12 cellular contexts compared by ENCODE assay signal in genomic region chr5:151139015-151139414, GRCh38. TPM values are rescaled to one million over a fixed set of nuclear protein-coding genes. Genes with fewer than 3 reads are reported as not detected.
DNase-seq lines count a peak whose midpoint lies in the region; ATAC-seq and TF ChIP-seq lines count a peak whose summit lies in the region.
"Had no signal": no experiment of that assay in that cellular context is flagged by ENCODE, and none has a peak within 500 bp of the region (broad histone marks: within the 10 kb centered on the region; RNA-seq: fewer than 3 reads in every experiment).

No MANE protein-coding gene starts in this region.

- no peak for DNase-seq in CD4-positive, CD25-positive, alpha-beta regulatory T cell
- peak; percentile 22 for DNase-seq in T-helper 9 cell
- DNase-seq in memory B cell (ENCODE audit: low spot score in 2 of 2): no peak
- no peak for DNase-seq in left ventricle myocardium superior
- DNase-seq in sigmoid colon: no peak
- DNase-seq: NCI-H446 had no signal

- H3K27ac Mint-ChIP-seq in CD4-positive, CD25-positive, alpha-beta regulatory T cell: peak overlapping the region; percentile 51 to 94 (median 92)
- H3K27ac Mint-ChIP-seq in memory B cell: peak overlapping the region; percentile 46

- H3K4me1 Mint-ChIP-seq in CD4-positive, CD25-positive, alpha-beta regulatory T cell: peaks cover 10 to 66% (median 57%) of the 10 kb centered on the region in 4 donors
- H3K4me1 Mint-ChIP-seq in memory B cell: peaks cover 71% of the 10 kb centered on the region

- H3K27ac ChIP-seq in CD4-positive, CD25-positive, alpha-beta regulatory T cell (ENCODE audit: insufficient read depth, low read length, poor library complexity, severe bottlenecking): peak overlapping the region; percentile 65
- H3K27ac ChIP-seq in KOPT-K1 (ENCODE audit: low read depth, low read length, poor library complexity, severe bottlenecking): peak overlapping the region; percentile 18
- no peak overlapping the region for H3K27ac ChIP-seq in sigmoid colon
- H3K27ac ChIP-seq: body of pancreas, gastroesophageal sphincter had no signal

- no peaks in the 10 kb centered on the region for H3K27me3 ChIP-seq in CD4-positive, CD25-positive, alpha-beta regulatory T cell (ENCODE audit: control insufficient read depth, insufficient read depth, low read length)
- no peaks in the 10 kb centered on the region for H3K27me3 ChIP-seq in sigmoid colon
- H3K27me3 ChIP-seq: body of pancreas, gastroesophageal sphincter had no signal

- TF ChIP-seq POLR2A in sigmoid colon (IDR thresholded peaks at IDR 0.05): no peak

- 75 to 86% methylated on average over 8 of the region's 8 CpGs for WGBS in sigmoid colon, 2 donors

- no peak for TF ChIP-seq EP300 in sigmoid colon (IDR thresholded peaks at IDR 0.05)

- H3K4me3 ChIP-seq in CD4-positive, CD25-positive, alpha-beta regulatory T cell (ENCODE audit: low read depth, low read length): no peak overlapping the region
- no peak overlapping the region for H3K4me3 ChIP-seq in sigmoid colon
- H3K4me3 ChIP-seq: body of pancreas, gastroesophageal sphincter had no signal

- peak overlapping the region in 3 of 4 donors; percentile 10 to 36 (median 17) for H3K4me3 Mint-ChIP-seq in CD4-positive, CD25-positive, alpha-beta regulatory T cell
- H3K4me3 Mint-ChIP-seq in memory B cell: no peak overlapping the region

- no peaks in the 10 kb centered on the region for H3K9me3 Mint-ChIP-seq in CD4-positive, CD25-positive, alpha-beta regulatory T cell
- H3K9me3 Mint-ChIP-seq in memory B cell: no peaks in the 10 kb centered on the region

- TF ChIP-seq CTCF in sigmoid colon (IDR thresholded peaks at IDR 0.05): no peak

- H3K4me1 ChIP-seq in CD4-positive, CD25-positive, alpha-beta regulatory T cell (ENCODE audit: control insufficient read depth, insufficient read depth, low read length, poor library complexity, severe bottlenecking): peaks cover 66% of the 10 kb centered on the region
- H3K4me1 ChIP-seq in sigmoid colon: peaks cover 0 to 40% (median 36%) of the 10 kb centered on the region in 4 donors
- H3K4me1 ChIP-seq: body of pancreas had no signal

- H3K36me3 Mint-ChIP-seq in CD4-positive, CD25-positive, alpha-beta regulatory T cell: peaks cover 54% of the 10 kb centered on the region
- H3K36me3 Mint-ChIP-seq in memory B cell: peaks cover 44% of the 10 kb centered on the region

- no peaks in the 10 kb centered on the region for H3K9me3 ChIP-seq in CD4-positive, CD25-positive, alpha-beta regulatory T cell (ENCODE audit: control insufficient read depth in 2 of 2, low read length in 2 of 2)
- H3K9me3 ChIP-seq in KOPT-K1 (ENCODE audit: insufficient read depth, low read length, poor library complexity, severe bottlenecking): no peaks in the 10 kb centered on the region
- no peaks in the 10 kb centered on the region for H3K9me3 ChIP-seq in sigmoid colon
- H3K9me3 ChIP-seq: body of pancreas, gastroesophageal sphincter had no signal

- H3K27me3 Mint-ChIP-seq in CD4-positive, CD25-positive, alpha-beta regulatory T cell: no peaks in the 10 kb centered on the region
- no peaks in the 10 kb centered on the region for H3K27me3 Mint-ChIP-seq in memory B cell

- ATAC-seq in CD4-positive, CD25-positive, alpha-beta regulatory T cell (ENCODE audit: low read depth in 2 of 2): peak in 1 of 2 donors; percentile 14
- ATAC-seq in memory B cell (ENCODE audit: low read depth) (no peak), HG03196 (IDR thresholded peaks at IDR 0.05; ENCODE audit: unreplicated experiment) (no peak), left ventricle myocardium superior (no peak), GM21367 (IDR thresholded peaks at IDR 0.05; ENCODE audit: unreplicated experiment) (no peak)
- ATAC-seq: body of pancreas, gastroesophageal sphincter, Right ventricle myocardium inferior had no signal

- H3K36me3 ChIP-seq in CD4-positive, CD25-positive, alpha-beta regulatory T cell (ENCODE audit: control insufficient read depth, insufficient read depth, low read length): peaks cover 78% of the 10 kb centered on the region
- peaks cover 97% of the 10 kb centered on the region for H3K36me3 ChIP-seq in KOPT-K1 (ENCODE audit: insufficient read depth, low read length)
- H3K36me3 ChIP-seq in sigmoid colon: peaks cover 40 to 67% (median 58%) of the 10 kb centered on the region in 4 donors

- intact Hi-C loops in left ventricle myocardium superior (cut with micrococcal nuclease): no loop called here
- intact Hi-C loops in sigmoid colon (cut with DNase I): no loop called here

RNA-seq across cellular contexts. Expression of gene ANXA6, which starts 18.6 kb away (rescaled TPM):
- total RNA-seq in CD4-positive, CD25-positive, alpha-beta regulatory T cell: 364 TPM
- polyA plus RNA-seq in CD4-positive, CD25-positive, alpha-beta regulatory T cell: 100 to 1,000 TPM; 171 to 329 (median 244) TPM
- total RNA-seq in left ventricle myocardium superior (214 TPM), sigmoid colon (100 to 1,000 TPM; 233 to 333 (median 259) TPM)
- 100 to 1,000 TPM in 1 of 3 donors, 10 to 100 TPM in 2; 22.9 to 121 (median 45.0) TPM for polyA plus RNA-seq in sigmoid colon

RNA-seq across cellular contexts. Expression of gene TNIP1, which starts 58.2 kb away (rescaled TPM):
- 259 TPM for total RNA-seq in CD4-positive, CD25-positive, alpha-beta regulatory T cell
- 10 to 100 TPM; 46.9 to 71.5 (median 59.8) TPM for polyA plus RNA-seq in CD4-positive, CD25-positive, alpha-beta regulatory T cell
- total RNA-seq in left ventricle myocardium superior (137 TPM), sigmoid colon (10 to 100 TPM; 55.1 to 73.1 (median 62.8) TPM)
- polyA plus RNA-seq in sigmoid colon: 100 to 1,000 TPM; 153 to 210 (median 195) TPM

Comparison
In these comparisons a context has a peak if more than half of its experiments do, and no peak if none do; other contexts are left out.
1. H3K27ac ChIP-seq: peak in CD4-positive, CD25-positive, alpha-beta regulatory T cell (single experiment) and KOPT-K1 (single experiment); none in sigmoid colon (0 of 4).